23 cellular contexts compared by ENCODE assay signal in genomic region chr1:200980873-200981272, GRCh38. TPM values are rescaled to one million over a fixed set of nuclear protein-coding genes. Genes with fewer than 3 reads are reported as not detected.
DNase-seq lines count a peak whose midpoint lies in the region; ATAC-seq and TF ChIP-seq lines count a peak whose summit lies in the region.
"Had no signal": no experiment of that assay in that cellular context is flagged by ENCODE, and none has a peak within 500 bp of the region (broad histone marks: within the 10 kb centered on the region; RNA-seq: fewer than 3 reads in every experiment).

No MANE protein-coding gene starts in this region.

- H3K4ac ChIP-seq in neuronal stem cell (ENCODE audit: low read length), result no peak overlapping the region

- no peak overlapping the region for H2BK15ac ChIP-seq in neuronal stem cell (ENCODE audit: low read length)

- no peak for TF ChIP-seq POLR2A in spleen (IDR thresholded peaks at IDR 0.05)

- no peak overlapping the region for H3K9ac ChIP-seq in neuronal stem cell (ENCODE audit: low read depth, low read length, poor library complexity)
- H3K9ac ChIP-seq: BLaER1 treated with 17β-estradiol and CSF1 and Interleukin-3, amounts not matched to agents 10 nM and 100 nM had no signal

- H3K18ac ChIP-seq in neuronal stem cell (ENCODE audit: low read length), result no peak overlapping the region

- H3K27ac ChIP-seq in neuronal stem cell (replicated peaks; ENCODE audit: low read length) (no peak overlapping the region), spleen (no peak overlapping the region)
- H3K27ac ChIP-seq: A549; BLaER1 treated with 17β-estradiol and CSF1 and Interleukin-3, amounts not matched to agents 10 nM and 100 nM had no signal

- peaks cover 0 to 18% of the 10 kb centered on the region in 2 donors for H3K9me3 ChIP-seq in neuronal stem cell (replicated peaks in 1 of 2; ENCODE audit: control insufficient read depth in 2 of 2, insufficient read depth in 1 of 2, low read depth in 1 of 2, low read length in 2 of 2)
- H3K9me3 ChIP-seq in spleen, result peaks cover 0 to 11% (median 3%) of the 10 kb centered on the region in 8 donors
- H3K9me3 ChIP-seq: A549, BE2C had no signal

- no peak for ATAC-seq in activated T-cell treated with anti-CD3 and anti-CD28 coated beads, Interleukin-2, amount 50 U/mL, for 4 hours
- ATAC-seq: A549 had no signal

- no peak overlapping the region for H2BK120ac ChIP-seq in neuronal stem cell (ENCODE audit: low read depth, low read length)

- H3K4me2 ChIP-seq in neuronal stem cell (ENCODE audit: insufficient read depth, low read length, poor library complexity, severe bottlenecking), result no peak overlapping the region
- H3K4me2 ChIP-seq: A549; BLaER1 treated with 17β-estradiol and CSF1 and Interleukin-3, amounts not matched to agents 10 nM and 100 nM had no signal

- peaks cover 0 to 3% of the 10 kb centered on the region in 2 donors for H3K4me1 ChIP-seq in neuronal stem cell (ENCODE audit: control insufficient read depth in 2 of 2, insufficient read depth in 1 of 2, low read depth in 1 of 2, low read length in 2 of 2)
- no peaks in the 10 kb centered on the region for H3K4me1 ChIP-seq in spleen
- H3K4me1 ChIP-seq: A549, BE2C, HAP-1 had no signal

- no peak overlapping the region for H3K4me3 ChIP-seq in neuronal stem cell (ENCODE audit: low read length in 2 of 2)
- H3K4me3 ChIP-seq in spleen, result no peak overlapping the region
- H3K4me3 ChIP-seq: A549; BLaER1 treated with 17β-estradiol and CSF1 and Interleukin-3, amounts not matched to agents 10 nM and 100 nM; HAP-1 had no signal

- intact Hi-C loops in spleen (cut with DNase I; ENCODE audit: low total_unique reads), result no loop called here

- H3K36me3 ChIP-seq in neuronal stem cell (replicated peaks in 1 of 2; ENCODE audit: control insufficient read depth in 2 of 2, insufficient read depth in 2 of 2, low read length in 2 of 2), result peaks cover 12 to 73% of the 10 kb centered on the region in 2 donors
- peaks cover 3 to 100% (median 93%) of the 10 kb centered on the region in 6 donors for H3K36me3 ChIP-seq in spleen
- H3K36me3 ChIP-seq: BE2C, HAP-1 had no signal

- no peak overlapping the region for H2AFZ ChIP-seq in neuronal stem cell (ENCODE audit: low read length)

- no peak for DNase-seq in activated T-cell treated with anti-CD3 and anti-CD28 coated beads, Interleukin-2, amount 50 U/mL, for 24 hours
- DNase-seq in activated T-cell treated with anti-CD3 and anti-CD28 coated beads, Interleukin-2, amount 50 U/mL, for 4 hours, result no peak
- DNase-seq in neuronal stem cell (ENCODE audit: low spot score), result no peak
- peak; percentile 67 for DNase-seq in spleen
- no peak for DNase-seq in putamen (ENCODE audit: low spot score)
- no peak for DNase-seq in retina
- no peak for DNase-seq in stimulated activated CD4-positive, alpha-beta T cell treated with anti-CD3 and anti-CD28 coated beads, Interleukin-4, amount 100 ng/mL, for 4 hours
- DNase-seq: 8988T; ACHN; AML-193; BE2C; Calu3; CD4-positive, alpha-beta memory T cell; COR-L47; DMS53; DMS79 treated with DMSO at 0.1 percent for 48 hours; GF-D8; GOT3; HFFc6 had no signal

- H2BK5ac ChIP-seq in neuronal stem cell (ENCODE audit: low read length), result peak overlapping the region; percentile 35

- no peak overlapping the region for H2BK12ac ChIP-seq in neuronal stem cell (ENCODE audit: low read length)

- no peak overlapping the region for H3K23ac ChIP-seq in neuronal stem cell (ENCODE audit: low read depth, low read length, poor library complexity)

- H3K27me3 ChIP-seq in neuronal stem cell (ENCODE audit: control insufficient read depth in 3 of 3, insufficient read depth in 3 of 3, low read depth in 1 of 3, low read length in 3 of 3) (no peaks in the 10 kb centered on the region), spleen (replicated peaks in 1 of 7) (no peaks in the 10 kb centered on the region)
- H3K27me3 ChIP-seq: BLaER1 treated with 17β-estradiol and CSF1 and Interleukin-3, amounts not matched to agents 10 nM and 100 nM had no signal

- H4K8ac ChIP-seq in neuronal stem cell (ENCODE audit: low read depth, low read length), result no peak overlapping the region

- H2AK5ac ChIP-seq in neuronal stem cell (ENCODE audit: low read depth, low read length), result no peak overlapping the region

- H3K27me3 Mint-ChIP-seq in activated T-cell treated with anti-CD3 and anti-CD28 coated beads, Interleukin-2, amount 50 U/mL, for 24 hours, result no peaks in the 10 kb centered on the region
- no peaks in the 10 kb centered on the region for H3K27me3 Mint-ChIP-seq in activated T-cell treated with anti-CD3 and anti-CD28 coated beads, Interleukin-2, amount 50 U/mL, for 4 hours (ENCODE audit: low read depth)
- H3K27me3 Mint-ChIP-seq: CD4-positive, alpha-beta memory T cell had no signal

- TF ChIP-seq CTCF in spleen (IDR thresholded peaks at IDR 0.05 in 8 of 11, conservative IDR thresholded peaks at IDR 0.05 in 3 of 11), result no peak

- no peak overlapping the region for H4K91ac ChIP-seq in neuronal stem cell (ENCODE audit: low read depth, low read length, poor library complexity)

- H3K27ac Mint-ChIP-seq in activated T-cell treated with anti-CD3 and anti-CD28 coated beads, Interleukin-2, amount 50 U/mL, for 24 hours, result peak overlapping the region; percentile 52
- H3K27ac Mint-ChIP-seq: CD14-positive monocyte, HFFc6 had no signal

- no peaks in the 10 kb centered on the region for H3K79me1 ChIP-seq in neuronal stem cell (ENCODE audit: low read depth, low read length)

- no peak overlapping the region for H3K14ac ChIP-seq in neuronal stem cell (ENCODE audit: low read length)

- H3K9me3 Mint-ChIP-seq in activated T-cell treated with anti-CD3 and anti-CD28 coated beads, Interleukin-2, amount 50 U/mL, for 24 hours, result no peaks in the 10 kb centered on the region
- H3K9me3 Mint-ChIP-seq in activated T-cell treated with anti-CD3 and anti-CD28 coated beads, Interleukin-2, amount 50 U/mL, for 4 hours, result peaks cover 4% of the 10 kb centered on the region
- H3K9me3 Mint-ChIP-seq: HFFc6 had no signal

- WGBS in neuronal stem cell (ENCODE audit: extremely low coverage in 2 of 2, insufficient read length in 2 of 2, insufficient replicate concordance in 1 of 2), 2 donors, result no CpG with 5 or more reads among the region's 10 CpGs
- 94 to 98% (median 95%) methylated on average over 10 of the region's 10 CpGs for WGBS in spleen, 5 donors

- H3K4me3 Mint-ChIP-seq in activated T-cell treated with anti-CD3 and anti-CD28 coated beads, Interleukin-2, amount 50 U/mL, for 24 hours, result no peak overlapping the region
- H3K4me3 Mint-ChIP-seq in activated T-cell treated with anti-CD3 and anti-CD28 coated beads, Interleukin-2, amount 50 U/mL, for 4 hours, result no peak overlapping the region
- H3K4me3 Mint-ChIP-seq: CD14-positive monocyte; CD4-positive, alpha-beta memory T cell; HFFc6 had no signal

- no peaks in the 10 kb centered on the region for H3K4me1 Mint-ChIP-seq in activated T-cell treated with anti-CD3 and anti-CD28 coated beads, Interleukin-2, amount 50 U/mL, for 24 hours (ENCODE audit: low read depth)
- no peaks in the 10 kb centered on the region for H3K4me1 Mint-ChIP-seq in activated T-cell treated with anti-CD3 and anti-CD28 coated beads, Interleukin-2, amount 50 U/mL, for 4 hours (ENCODE audit: low read depth)
- H3K4me1 Mint-ChIP-seq: CD14-positive monocyte had no signal

- peaks cover 97% of the 10 kb centered on the region for H3K36me3 Mint-ChIP-seq in activated T-cell treated with anti-CD3 and anti-CD28 coated beads, Interleukin-2, amount 50 U/mL, for 24 hours (ENCODE audit: low read depth)
- peaks cover 42% of the 10 kb centered on the region for H3K36me3 Mint-ChIP-seq in activated T-cell treated with anti-CD3 and anti-CD28 coated beads, Interleukin-2, amount 50 U/mL, for 4 hours (ENCODE audit: insufficient read depth)

RNA-seq across cellular contexts. Expression of gene KIF21B, which starts 42.6 kb away (rescaled TPM):
- 10 to 100 TPM; 24.2 to 36.3 (median 30.3) TPM for total RNA-seq in activated T-cell treated with anti-CD3 and anti-CD28 coated beads, Interleukin-2, amount 50 U/mL, for 4 hours
- polyA plus RNA-seq in neuronal stem cell (2013, experiment 1 of 2), result 8.0 TPM
- polyA plus RNA-seq in neuronal stem cell (2013, experiment 2 of 2), result 8.0 TPM
- total RNA-seq in spleen, result 10 to 100 TPM; 27.1 to 49.0 (median 30.0) TPM
- polyA plus RNA-seq in spleen, result 1 to 10 TPM; 3.0 to 9.3 (median 4.5) TPM
- total RNA-seq: HFFc6 had no signal
